ENCODE assay signal across 1 cellular context in genomic region chr7:20301311-20301939, GRCh38.
TF ChIP-seq lines count a peak whose summit lies in the region.

No MANE protein-coding gene starts in this region.

TF ChIP-seq in K562, 482 proteins besides CTCF, POLR2A, EP300 and RAD21 (continued from another document):
- TF ChIP-seq ZNF592 (IDR thresholded peaks at IDR 0.05) (peak; percentile 83), DPF2 (IDR thresholded peaks at IDR 0.05) (0 out of 2 replicates have a peak, but pooled peaks have one; percentile 17), HINFP (tag; conservative IDR thresholded peaks at IDR 0.05; ENCODE audit: low read depth) (no peak), ARID1B (IDR thresholded peaks at IDR 0.05) (0 out of 2 replicates have a peak, but pooled peaks have one; percentile 18), TSC22D4 (tag; IDR thresholded peaks at IDR 0.05) (no peak), C11orf30 (IDR thresholded peaks at IDR 0.05; ENCODE audit: low read depth) (peak; percentile 45), POLR2H (tag; IDR thresholded peaks at IDR 0.05; ENCODE audit: low read depth) (0 out of 2 replicates have a peak, but pooled peaks have one; percentile 34)
